Comparison of ENCODE assay signal across 1 cellular context in the genomic region with DNA sequence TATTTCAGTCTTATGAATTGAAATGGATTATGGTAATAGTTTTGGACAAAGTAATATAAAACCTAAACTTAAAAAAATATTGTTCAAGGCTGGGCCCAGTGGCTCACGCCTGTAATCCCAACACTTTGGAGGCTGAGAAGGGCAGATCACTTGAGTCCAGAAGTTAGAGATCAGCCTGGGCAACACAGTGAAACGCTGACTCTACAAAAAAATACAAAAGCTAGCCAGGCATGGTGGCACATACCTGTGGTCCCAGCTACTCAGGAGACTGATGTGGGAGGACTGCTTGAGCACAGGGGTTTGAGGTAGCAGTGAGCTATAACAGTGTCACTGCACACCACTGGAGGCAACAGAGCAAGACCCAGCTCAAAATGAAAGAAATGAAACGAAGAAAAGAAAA.
TF ChIP-seq lines count a peak whose summit lies in the region.

No MANE protein-coding gene starts in this region.

TF ChIP-seq in A549, 52 proteins besides CTCF, POLR2A, EP300 and RAD21 (continued from another document):
- no peak for TF ChIP-seq CBX2 (IDR thresholded peaks at IDR 0.05; ENCODE audit: borderline replicate concordance, low read depth)
